In genomic region chr3:132006605-132007204, GRCh38 we compare ENCODE assay signal across 8 cellular contexts. TPM values are rescaled to one million over a fixed set of nuclear protein-coding genes. Genes with fewer than 3 reads are reported as not detected.
DNase-seq lines count a peak whose midpoint lies in the region; ATAC-seq, FAIRE-seq and TF ChIP-seq lines count a peak whose summit lies in the region.
"Had no signal": no experiment of that assay in that cellular context is flagged by ENCODE, and none has a peak within 500 bp of the region (broad histone marks: within the 10 kb centered on the region; RNA-seq: fewer than 3 reads in every experiment).

No MANE protein-coding gene starts in this region.

- 24 to 36% (median 32%) methylated on average over 3 of the region's 3 CpGs for WGBS in spleen, 5 donors

- ATAC-seq in GM21576 (IDR thresholded peaks at IDR 0.05; ENCODE audit: unreplicated experiment) (peak; percentile 55), Panc1 (no peak; the same call in 1 of the 2 replicates), HG03342 (IDR thresholded peaks at IDR 0.05; ENCODE audit: unreplicated experiment) (no peak), HG02623 (IDR thresholded peaks at IDR 0.05; ENCODE audit: unreplicated experiment) (no peak)

- TF ChIP-seq POLR2A in spleen (IDR thresholded peaks at IDR 0.05): no peak

- H3K27me3 ChIP-seq in Panc1 (ENCODE audit: control insufficient read depth, insufficient read depth, low read length) (peaks cover 3% of the 10 kb centered on the region), spleen (replicated peaks in 1 of 7) (peaks cover 0 to 4% (median 0%) of the 10 kb centered on the region in 7 donors)
- H3K27me3 ChIP-seq: ovary had no signal

- POLR2A ChIA-PET in Panc1 (lab: Charles Lee): interaction anchor here (0.5 kb wide), 1 partner anchor 13 kb away, joined by 3 read pairs; no protein-coding TSS in a partner anchor

- no TSS peak for BruUV-seq in Panc1 (replicated peaks; lab: Mats Ljungman, UMichigan)

- FAIRE-seq in D721Med (lab: Jason Lieb, UNC): no peak

- in situ Hi-C loops in Panc1 (cut with HindIII; ENCODE audit: low pct_unique_long_range_greater_than_20kb, low sequenced_read_pairs): no loop called here

- H3K9me3 ChIP-seq in Panc1 (ENCODE audit: control insufficient read depth, insufficient read depth, low read depth, low read length) (no peaks in the 10 kb centered on the region), spleen (no peaks in the 10 kb centered on the region)
- H3K9me3 ChIP-seq: ovary had no signal

- TF ChIP-seq CTCF in D721Med (IDR thresholded peaks at IDR 0.05; ENCODE audit: insufficient read depth, missing control alignments): peak; percentile 52
- peak; percentile 79 for TF ChIP-seq CTCF in Panc1 (IDR thresholded peaks at IDR 0.05)
- TF ChIP-seq CTCF in fibroblast of pulmonary artery (IDR thresholded peaks at IDR 0.05; ENCODE audit: low read length, missing control alignments): peak; percentile 71
- peak in 9 of 11 experiments; percentile 9 to 56 (median 31) for TF ChIP-seq CTCF in spleen (IDR thresholded peaks at IDR 0.05 in 8 of 11, conservative IDR thresholded peaks at IDR 0.05 in 3 of 11)

- H3K36me3 ChIP-seq in Panc1 (ENCODE audit: control insufficient read depth, insufficient read depth, low read length) (no peaks in the 10 kb centered on the region), spleen (no peaks in the 10 kb centered on the region)
- H3K36me3 ChIP-seq: ovary had no signal

- H3K4me1 ChIP-seq in Panc1 (ENCODE audit: control insufficient read depth, insufficient read depth, low read length): no peaks in the 10 kb centered on the region
- H3K4me1 ChIP-seq in spleen: peaks cover 0 to 3% (median 0%) of the 10 kb centered on the region in 6 donors

- H3K4me3 ChIP-seq in Panc1 (ENCODE audit: low read depth in 2 of 2, low read length in 2 of 2) (no peak overlapping the region), fibroblast of pulmonary artery (replicated peaks; ENCODE audit: low read depth, low read length) (no peak overlapping the region), spleen (no peak overlapping the region)
- H3K4me3 ChIP-seq: ovary had no signal

- CTCF ChIA-PET in Panc1 (lab: Charles Lee): no interaction called here

- H3K27ac ChIP-seq in Panc1 (ENCODE audit: low read length): no peak overlapping the region
- no peak overlapping the region for H3K27ac ChIP-seq in spleen
- H3K27ac ChIP-seq: ovary had no signal

- intact Hi-C loops in Panc1 (cut with micrococcal nuclease; ENCODE audit: unreplicated experiment): no loop called here
- intact Hi-C loops in spleen (cut with DNase I; ENCODE audit: low total_unique reads): no loop called here

- DNase-seq in D721Med (ENCODE audit: insufficient read length, low spot score) (no peak), Panc1 (ENCODE audit: low read depth, low spot score) (peak; percentile 33), fibroblast of pulmonary artery (ENCODE audit: low read depth) (peak; percentile 53), spleen (no peak)

RNA-seq across cellular contexts. Expression of gene CPNE4, which starts 28.1 kb away (rescaled TPM):
- not detected for total RNA-seq in Panc1 (2021; ENCODE audit: unreplicated experiment)
- not detected for polyA plus RNA-seq in Panc1 (2012; ENCODE audit: insufficient read length)
- 1 to 10 TPM in 4 of 7 donors, under 1 TPM in 1, not detected in 2; 0.34 to 3.1 (median 1.8) TPM for total RNA-seq in spleen
- under 1 TPM; 0.03 to 0.78 (median 0.32) TPM for polyA plus RNA-seq in spleen

Comparison
In these comparisons a context has a peak if more than half of its experiments do, and no peak if none do; other contexts are left out.
1. DNase-seq: peak in Panc1 (single experiment) and fibroblast of pulmonary artery (single experiment); none in D721Med (single experiment) and spleen (single experiment).
2. Peak in every context shown above with its lines, with median percentiles within 50 percentile points of each other: CTCF ChIP-seq.